Comparison of ENCODE assay signal across 15 cellular contexts in the genomic region with DNA sequence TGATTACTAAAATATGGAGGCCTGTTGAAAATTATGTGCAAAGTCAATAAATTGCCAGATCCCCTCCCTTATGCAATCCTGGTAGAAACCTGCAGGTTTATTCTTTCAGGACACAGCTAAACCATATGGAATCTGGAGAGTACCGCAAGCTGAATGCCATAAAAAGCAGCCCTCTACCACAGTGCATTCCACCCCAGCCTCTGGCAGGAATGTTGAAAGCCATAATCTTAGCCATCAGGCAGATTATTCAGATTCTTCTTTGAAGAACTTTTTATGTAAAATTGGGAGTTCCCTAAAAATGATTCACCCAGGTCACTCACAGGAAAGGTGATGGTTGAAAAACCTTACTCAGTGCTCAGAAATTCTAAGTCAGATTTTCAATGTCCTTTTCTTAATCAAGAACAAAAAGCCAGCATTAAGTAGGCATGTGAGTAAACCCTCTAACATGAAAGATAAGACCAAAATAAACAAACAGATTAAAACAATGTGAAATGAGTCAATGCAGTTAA.
A peak's percentile ranks its signal among the peaks of the same experiment; 100 is the strongest.
DNase-seq lines count a peak whose midpoint lies in the region; ATAC-seq and TF ChIP-seq lines count a peak whose summit lies in the region.
"Had no signal": no experiment of that assay in that cellular context is flagged by ENCODE, and none has a peak within 500 bp of the region (broad histone marks: within the 10 kb centered on the region; RNA-seq: fewer than 3 reads in every experiment).

No MANE protein-coding gene starts in this region.

- H3K4ac ChIP-seq in mesenchymal stem cell (ENCODE audit: low read depth in 1 of 2, low read length in 2 of 2) = no peak overlapping the region

- no peaks in the 10 kb centered on the region for H3K36me3 ChIP-seq in PC-3 (ENCODE audit: low read depth, low read length)
- no peaks in the 10 kb centered on the region for H3K36me3 ChIP-seq in mesenchymal stem cell (ENCODE audit: control insufficient read depth in 1 of 2, insufficient read depth in 2 of 2, low read depth in 1 of 2, low read length in 2 of 2)
- H3K36me3 ChIP-seq in Karpas-422 (ENCODE audit: insufficient read depth, low read length) = no peaks in the 10 kb centered on the region
- H3K36me3 ChIP-seq: ascending aorta had no signal

- no peak overlapping the region for H2BK120ac ChIP-seq in mesenchymal stem cell (ENCODE audit: low read depth, low read length)

- no peaks in the 10 kb centered on the region for H3K9me2 ChIP-seq in PC-3 (replicated peaks; ENCODE audit: low read length)
- H3K9me2 ChIP-seq in Karpas-422 (replicated peaks; ENCODE audit: insufficient read depth, low read length) = no peaks in the 10 kb centered on the region

- H3K4me3 ChIP-seq in PC-3 (ENCODE audit: low read length) (no peak overlapping the region), mesenchymal stem cell (ENCODE audit: insufficient read depth in 1 of 2, low read depth in 1 of 2, low read length in 2 of 2) (no peak overlapping the region), Karpas-422 (ENCODE audit: low read length) (no peak overlapping the region)
- H3K4me3 ChIP-seq: ascending aorta had no signal

- H4K8ac ChIP-seq in mesenchymal stem cell (ENCODE audit: low read length) = no peak overlapping the region

- H2AK5ac ChIP-seq in mesenchymal stem cell (ENCODE audit: low read length, severe bottlenecking) = no peak overlapping the region

- H3F3A ChIP-seq in PC-3 (ENCODE audit: low read length, unreplicated experiment) = no peaks in the 10 kb centered on the region

- POLR2A ChIA-PET in PC-3 (lab: Charles Lee; ENCODE audit: unreplicated experiment) = no interaction called here

- H3K79me2 ChIP-seq in PC-3 (ENCODE audit: low read length) (no peaks in the 10 kb centered on the region), Karpas-422 (ENCODE audit: low read length) (no peaks in the 10 kb centered on the region)

- H2AFZ ChIP-seq in PC-3 (ENCODE audit: low read length) (no peak overlapping the region), mesenchymal stem cell (ENCODE audit: low read depth, low read length) (no peak overlapping the region), Karpas-422 (ENCODE audit: low read length) (no peak overlapping the region)

- H3K9ac ChIP-seq in PC-3 (ENCODE audit: low read length) = no peak overlapping the region
- H3K9ac ChIP-seq in mesenchymal stem cell (ENCODE audit: low read length) = no peak overlapping the region
- no peak overlapping the region for H3K9ac ChIP-seq in Karpas-422 (ENCODE audit: low read length)

- no peaks in the 10 kb centered on the region for H3K9me3 ChIP-seq in PC-3 (ENCODE audit: low read length)
- H3K9me3 ChIP-seq in mesenchymal stem cell (ENCODE audit: control insufficient read depth, low read length) = no peaks in the 10 kb centered on the region
- peaks cover 60% of the 10 kb centered on the region for H3K9me3 ChIP-seq in Karpas-422 (ENCODE audit: low read length)
- H3K9me3 ChIP-seq: ascending aorta had no signal

- 0% methylated on average over 1 of the region's 1 CpG for WGBS in mesenchymal stem cell

- no peak overlapping the region for H2BK5ac ChIP-seq in mesenchymal stem cell (ENCODE audit: low read depth, low read length, poor library complexity, severe bottlenecking)

- H3K4me2 ChIP-seq in PC-3 (ENCODE audit: low read length) (peak overlapping the region; percentile 56), mesenchymal stem cell (ENCODE audit: low read length, poor library complexity, severe bottlenecking) (no peak overlapping the region), Karpas-422 (ENCODE audit: low read depth, low read length, poor library complexity, severe bottlenecking) (no peak overlapping the region)

- H3K4me1 ChIP-seq in PC-3 (ENCODE audit: insufficient read depth, low read length) (peaks cover 26% of the 10 kb centered on the region), mesenchymal stem cell (ENCODE audit: control insufficient read depth, insufficient read depth, low read depth, low read length) (peaks cover 3% of the 10 kb centered on the region), Karpas-422 (ENCODE audit: low read length) (no peaks in the 10 kb centered on the region)
- H3K4me1 ChIP-seq: ascending aorta had no signal

- no peak overlapping the region for H3K23ac ChIP-seq in mesenchymal stem cell (ENCODE audit: low read length in 2 of 2)

- ATAC-seq in PC-3 = peak; percentile 99
- ATAC-seq: CD8-positive, alpha-beta T cell; stimulated activated naive CD8-positive, alpha-beta T cell treated with anti-CD3 and anti-CD28 coated beads, Interleukin-15, Interleukin-2, amounts not matched to agents 100 U/mL and 50 U/mL, for 24 hours had no signal

- H2BK15ac ChIP-seq in mesenchymal stem cell (ENCODE audit: low read depth, poor library complexity, severe bottlenecking) = no peak overlapping the region

- H3K79me1 ChIP-seq in mesenchymal stem cell (replicated peaks; ENCODE audit: low read length, poor library complexity, severe bottlenecking) = no peaks in the 10 kb centered on the region

- H3K18ac ChIP-seq in mesenchymal stem cell (ENCODE audit: low read depth in 1 of 2, low read length in 2 of 2) = no peak overlapping the region

- BruUV-seq in PC-3 (replicated peaks; lab: Mats Ljungman, UMichigan) = no TSS peak

- intact Hi-C loops in PC-3 (cut with micrococcal nuclease) = loop anchor here (5.0 to 10.0 kb wide), 2 partner anchors 62 to 224 kb away; no protein-coding TSS in a partner anchor

- CTCF ChIA-PET in PC-3 (lab: Charles Lee) = no interaction called here

- H2BK12ac ChIP-seq in mesenchymal stem cell (ENCODE audit: low read length in 2 of 2) = no peak overlapping the region

- H3K27me3 ChIP-seq in PC-3 (ENCODE audit: low read length) (no peaks in the 10 kb centered on the region), mesenchymal stem cell (ENCODE audit: control insufficient read depth in 1 of 2, insufficient read depth in 1 of 2, low read length in 2 of 2) (no peaks in the 10 kb centered on the region), Karpas-422 (ENCODE audit: low read length) (no peaks in the 10 kb centered on the region)
- H3K27me3 ChIP-seq: ascending aorta had no signal

- H3K14ac ChIP-seq in mesenchymal stem cell (ENCODE audit: low read length in 2 of 2) = no peak overlapping the region

- no peak for TF ChIP-seq CTCF in PC-3 (conservative IDR thresholded peaks at IDR 0.05; ENCODE audit: low read depth, low read length)

- H4K20me1 ChIP-seq in PC-3 (ENCODE audit: low read length) (no peaks in the 10 kb centered on the region), Karpas-422 (ENCODE audit: insufficient read depth, low read depth, low read length) (no peaks in the 10 kb centered on the region)

- no peak overlapping the region for H4K91ac ChIP-seq in mesenchymal stem cell (ENCODE audit: low read length)

- peak overlapping the region; percentile 64 for H3K27ac ChIP-seq in PC-3 (ENCODE audit: low read length)
- peak overlapping the region; percentile 74 for H3K27ac ChIP-seq in mesenchymal stem cell (ENCODE audit: low read length, poor library complexity, severe bottlenecking)
- no peak overlapping the region for H3K27ac ChIP-seq in Karpas-422 (ENCODE audit: low read length)
- H3K27ac ChIP-seq: ascending aorta had no signal

- peak; percentile 72 for DNase-seq in GM04503 (ENCODE audit: low read depth)
- peak; percentile 91 for DNase-seq in PC-3
- DNase-seq in dedifferentiated amniotic fluid mesenchymal stem cell (ENCODE audit: extremely low spot score) = peak; percentile 81
- peak; percentile 88 for DNase-seq in mesenchymal stem cell
- DNase-seq in Karpas-422 = no peak
- no peak for DNase-seq in hippocampal formation (lab: John Stamatoyannopoulos, UW)
- DNase-seq in NCI-H82 (lab: John Stamatoyannopoulos, UW) = no peak
- no peak for DNase-seq in activated naive CD4-positive, alpha-beta T cell (lab: John Stamatoyannopoulos, UW)
- DNase-seq: activated CD8-positive, alpha-beta memory T cell treated with anti-CD3 and anti-CD28 coated beads, Interleukin-2, amount 50 U/mL, for 4 hours; CD8-positive, alpha-beta T cell; H9; KG1; OCI-M1; stimulated activated naive CD8-positive, alpha-beta T cell treated with anti-CD3 and anti-CD28 coated beads, Interleukin-15, Interleukin-2, amounts not matched to agents 100 U/mL and 50 U/mL, for 24 hours had no signal

Comparison
In these comparisons a context has a peak if more than half of its experiments do, and no peak if none do; other contexts are left out.
1. DNase-seq: peak in GM04503 (single experiment), PC-3 (single experiment), dedifferentiated amniotic fluid mesenchymal stem cell (single experiment) and mesenchymal stem cell (single experiment); none in Karpas-422 (single experiment), hippocampal formation (0 of 2), NCI-H82 (single experiment) and activated naive CD4-positive, alpha-beta T cell (0 of 4).